Comparison of ENCODE assay signal across 8 cellular contexts in genomic region chr1:245888809-245889208, GRCh38.
DNase-seq lines count a peak whose midpoint lies in the region; ATAC-seq and TF ChIP-seq lines count a peak whose summit lies in the region.

No MANE protein-coding gene starts in this region.

- H3K9me3 ChIP-seq in tibial artery, result no peaks in the 10 kb centered on the region

- peak; percentile 30 for TF ChIP-seq CTCF in GM13976 (IDR thresholded peaks at IDR 0.05; ENCODE audit: borderline replicate concordance, control extremely low read depth, extremely low read depth, insufficient read depth, missing control alignments)
- TF ChIP-seq CTCF in nephron progenitor cell (IDR thresholded peaks at IDR 0.05), result peak; percentile 11
- no peak for TF ChIP-seq CTCF in tibial artery (IDR thresholded peaks at IDR 0.05)

- no peak overlapping the region for H3K27ac Mint-ChIP-seq in nephron progenitor cell

- intact Hi-C loops in tibial artery (cut with DNase I; ENCODE audit: low total_unique reads), result no loop called here

- no peaks in the 10 kb centered on the region for H3K27me3 ChIP-seq in tibial artery

- H3K36me3 ChIP-seq in tibial artery, result peaks cover 0 to 4% (median 0%) of the 10 kb centered on the region in 3 donors

- no peak overlapping the region for H3K4me3 ChIP-seq in tibial artery

- H3K36me3 Mint-ChIP-seq in nephron progenitor cell (ENCODE audit: low read depth), result peaks cover 59% of the 10 kb centered on the region

- no peaks in the 10 kb centered on the region for H3K27me3 Mint-ChIP-seq in nephron progenitor cell (ENCODE audit: low read depth, poor library complexity)

- ATAC-seq in HG02642 (IDR thresholded peaks at IDR 0.05; ENCODE audit: poor library complexity, unreplicated experiment), result no peak

- no peak overlapping the region for H3K4me3 Mint-ChIP-seq in nephron progenitor cell

- no peak overlapping the region for H3K27ac ChIP-seq in tibial artery

- no peaks in the 10 kb centered on the region for H3K4me1 ChIP-seq in tibial artery

- in situ Hi-C loops in GM13976 (cut with MboI; ENCODE audit: low sequenced_read_pairs, unreplicated experiment), result no loop called here

- H3K4me1 Mint-ChIP-seq in nephron progenitor cell, result no peaks in the 10 kb centered on the region

- DNase-seq in GM13976 (ENCODE audit: low spot score), result no peak
- DNase-seq in MV-4-11 (lab: John Stamatoyannopoulos, UW), result peak; percentile 53
- peak; percentile 3 for DNase-seq in central memory CD4-positive, alpha-beta T cell
- no peak for DNase-seq in nephron progenitor cell
- no peak for DNase-seq in tibial artery
- DNase-seq in NCI-H187 treated with DMSO at 0.1 percent for 48 hours (lab: John Stamatoyannopoulos, UW), result no peak
- DNase-seq in C1 segment of cervical spinal cord (lab: John Stamatoyannopoulos, UW), result no peak

- H3K9me3 Mint-ChIP-seq in nephron progenitor cell, result peaks cover 53% of the 10 kb centered on the region

Comparison
In these comparisons a context has a peak if more than half of its experiments do, and no peak if none do; other contexts are left out.
1. DNase-seq: peak in MV-4-11 (single experiment) and central memory CD4-positive, alpha-beta T cell (single experiment); none in GM13976 (single experiment), nephron progenitor cell (single experiment), tibial artery (0 of 2), NCI-H187 treated with DMSO at 0.1 percent for 48 hours (single experiment) and C1 segment of cervical spinal cord (0 of 14).
2. CTCF ChIP-seq: peak in GM13976 (single experiment) and nephron progenitor cell (single experiment); none in tibial artery (0 of 2).